Comparison of ENCODE assay signal across 27 cellular contexts in the genomic region with DNA sequence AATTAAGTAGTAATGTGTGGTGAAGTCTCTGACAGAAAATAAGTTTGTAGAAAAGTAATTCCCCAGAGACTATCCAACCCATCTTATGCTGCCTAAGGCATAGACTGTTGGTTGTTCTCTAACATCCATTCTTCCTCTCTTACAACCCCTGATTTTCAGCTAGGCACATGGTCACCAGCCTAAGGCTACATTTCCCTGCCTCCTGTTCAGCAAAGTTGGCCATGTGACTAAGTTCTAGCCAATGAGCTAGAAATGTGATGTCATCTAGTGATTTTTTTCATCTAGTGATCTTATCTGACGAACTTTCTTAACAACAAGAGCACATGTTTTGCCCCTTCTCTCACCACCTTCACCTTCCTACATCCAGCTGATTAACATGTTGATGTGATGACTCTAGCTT.
"Had no signal": no experiment of that assay in that cellular context is flagged by ENCODE, and none has a peak within 500 bp of the region (broad histone marks: within the 10 kb centered on the region; RNA-seq: fewer than 3 reads in every experiment).

No MANE protein-coding gene starts in this region.

- H3K9me3 ChIP-seq: adrenal gland, MG63, SJCRH30 had no signal

- H3K4me3 ChIP-seq: adrenal gland, MG63, SJCRH30 had no signal

- DNase-seq: activated CD4-positive, alpha-beta T cell treated with anti-CD3 and anti-CD28 coated beads for 1 hour; activated CD4-positive, alpha-beta T cell treated with anti-CD3 and anti-CD28 coated beads for 48 hours; activated CD4-positive, alpha-beta T cell treated with anti-CD3 and anti-CD28 coated beads, Interleukin-2, amount 50 U/mL, for 4 hours; activated CD4-positive, CD25-positive, alpha-beta regulatory T cell; activated CD8-positive, alpha-beta T cell treated with anti-CD3 and anti-CD28 coated beads, Interleukin-2, amount 10 ng/mL, durations not matched to agents 7 days and 5 days; activated gamma-delta T cell treated with Interleukin-2 at 50 U/mL for 16 hours; activated naive CD4-positive, alpha-beta T cell treated with anti-CD3 and anti-CD28 coated beads for 36 hours; activated T-cell treated with anti-CD3 and anti-CD28 coated beads, Interleukin-2, amount 50 U/mL, for 24 hours; adrenal gland; central memory CD4-positive, alpha-beta T cell; Kasumi-1; MG63; MV-4-11; NCI-H1092; NCI-H1436 treated with DMSO at 0.1 percent for 48 hours; NCI-H1694 treated with DMSO at 0.1 percent for 48 hours; NCI-H2029; NCI-H345; NCI-H524 treated with DMSO at 0.1 percent for 48 hours; SHP77; SW 1271; T-helper 1 cell; T-helper 9 cell had no signal

- H3K4me1 ChIP-seq: adrenal gland, SJCRH30 had no signal

- H3K36me3 ChIP-seq: adrenal gland, MG63, SJCRH30 had no signal

- H3K27me3 ChIP-seq: adrenal gland, MG63, SJCRH30 had no signal

- ATAC-seq: activated CD8-positive, alpha-beta T cell treated with anti-CD3 and anti-CD28 coated beads, Interleukin-2, amount 10 ng/mL, durations not matched to agents 7 days and 5 days; activated naive CD4-positive, alpha-beta T cell treated with anti-CD3 and anti-CD28 coated beads, Interleukin-2, amount 50 U/mL, for 72 hours; Panc1 had no signal

- H3K27ac ChIP-seq: adrenal gland, SJCRH30, VCaP had no signal
